Comparison of ENCODE assay signal across 16 cellular contexts in genomic region chr20:64225166-64225595, GRCh38.
"Had no signal": no experiment of that assay in that cellular context is flagged by ENCODE, and none has a peak within 500 bp of the region (broad histone marks: within the 10 kb centered on the region; RNA-seq: fewer than 3 reads in every experiment).

No MANE protein-coding gene starts in this region.

- ATAC-seq: lower lobe of right lung; naive thymus-derived CD8-positive, alpha-beta T cell; psoas muscle had no signal

- H3K36me3 ChIP-seq: lower lobe of right lung had no signal

- DNase-seq: activated CD4-positive, alpha-beta T cell treated with anti-CD3 and anti-CD28 coated beads for 4 hours; activated CD8-positive, alpha-beta memory T cell treated with anti-CD3 and anti-CD28 coated beads, Interleukin-2, amount 50 U/mL, for 4 hours; activated CD8-positive, alpha-beta T cell treated with anti-CD3 and anti-CD28 coated beads for 36 hours; activated gamma-delta T cell treated with Interleukin-2 at 50 U/mL for 16 hours; activated naive CD8-positive, alpha-beta T cell treated with anti-CD3 and anti-CD28 coated beads for 36 hours; activated T-cell treated with anti-CD3 and anti-CD28 coated beads, Interleukin-2, amount 50 U/mL, for 72 hours; aorta; effector CD8-positive, alpha-beta T cell; lower lobe of right lung; naive thymus-derived CD8-positive, alpha-beta T cell; occipital lobe; psoas muscle; stimulated activated CD4-positive, alpha-beta T cell treated with anti-CD3 and anti-CD28 coated beads, Interleukin-4, amount 100 ng/mL, for 4 hours; T1000 had no signal

- H3K27ac ChIP-seq: coronary artery, lower lobe of right lung, psoas muscle, VCaP had no signal

- H3K4me3 ChIP-seq: coronary artery, lower lobe of right lung, psoas muscle had no signal

- H3K9me3 ChIP-seq: lower lobe of right lung, psoas muscle had no signal
